19 cellular contexts compared by ENCODE assay signal in the genomic region with DNA sequence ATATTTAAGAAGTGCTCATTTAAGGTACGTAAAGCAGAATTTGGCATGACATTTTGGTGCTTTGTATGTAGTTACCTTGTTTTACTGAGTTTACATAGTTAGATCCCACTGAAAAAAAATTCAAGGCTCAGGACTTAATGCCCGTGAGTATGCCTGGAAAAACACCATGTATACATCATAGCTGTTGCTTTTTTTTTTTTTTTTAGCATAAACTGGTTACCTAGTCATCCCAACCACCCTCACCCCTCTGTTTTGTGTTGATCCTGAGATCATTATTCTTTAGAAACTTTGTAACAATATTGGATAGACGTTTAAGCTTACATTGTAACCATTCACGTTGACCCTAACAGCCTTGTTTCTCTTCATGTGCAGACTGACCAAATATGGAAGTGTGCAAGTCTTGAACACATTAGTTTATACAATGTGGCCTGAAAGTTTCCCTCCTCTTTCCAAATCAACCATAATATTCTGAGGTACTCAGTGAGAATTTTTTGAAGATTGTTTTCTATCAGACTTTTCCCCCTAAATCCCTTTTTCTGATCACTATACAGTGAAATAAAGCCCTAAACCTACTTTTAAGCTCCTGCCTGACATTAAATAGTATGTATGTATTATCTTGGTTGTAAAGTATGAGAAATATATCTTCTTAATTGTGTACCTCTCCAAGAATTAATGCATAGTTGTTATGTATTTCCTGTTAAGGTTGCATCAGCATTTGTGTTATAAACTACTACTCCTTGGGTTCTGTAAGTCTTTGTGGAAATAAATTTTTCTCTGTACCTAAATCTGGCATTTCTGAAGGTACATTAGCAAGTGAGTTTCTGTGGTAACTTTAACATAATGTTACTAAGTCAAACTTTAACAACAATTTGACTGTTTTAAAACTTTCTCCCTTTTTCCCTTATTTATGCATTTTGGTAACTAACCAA. TPM values are rescaled to one million over a fixed set of nuclear protein-coding genes. Genes with fewer than 3 reads are reported as not detected.
DNase-seq lines count a peak whose midpoint lies in the region; ATAC-seq and TF ChIP-seq lines count a peak whose summit lies in the region.
"Had no signal": no experiment of that assay in that cellular context is flagged by ENCODE, and none has a peak within 500 bp of the region (broad histone marks: within the 10 kb centered on the region; RNA-seq: fewer than 3 reads in every experiment).

No MANE protein-coding gene starts in this region.

- no peaks in the 10 kb centered on the region for H3K9me3 ChIP-seq in OCI-LY7 (ENCODE audit: low read length)
- H3K9me3 ChIP-seq: A549, colonic mucosa, heart right ventricle had no signal

- H3K4me1 ChIP-seq in OCI-LY7 (ENCODE audit: insufficient read depth, low read length, poor library complexity, severe bottlenecking) (peaks cover 23% of the 10 kb centered on the region), rectal smooth muscle tissue (ENCODE audit: control insufficient read depth, insufficient read depth, low read length) (peaks cover 28% of the 10 kb centered on the region)

- H4K20me1 ChIP-seq in OCI-LY7 (ENCODE audit: insufficient read depth, low read length): peaks cover 26% of the 10 kb centered on the region

- POLR2A ChIA-PET in OCI-LY7 (lab: Charles Lee): interaction anchor here (0.5 to 6.9 kb wide), 3 partner anchors 14 to 199 kb away, joined by 3 to 50 read pairs (median 4); a partner anchor contains a TSS

- TF ChIP-seq CTCF in OCI-LY7 (conservative IDR thresholded peaks at IDR 0.05; ENCODE audit: low read length): no peak
- no peak for TF ChIP-seq CTCF in endothelial cell (IDR thresholded peaks at IDR 0.05; ENCODE audit: unreplicated experiment)

- peaks cover 5% of the 10 kb centered on the region for H3K36me3 Mint-ChIP-seq in activated CD8-positive, alpha-beta memory T cell treated with anti-CD3 and anti-CD28 coated beads, Interleukin-2, amount 10 ng/mL, durations not matched to agents 7 days and 5 days
- no peaks in the 10 kb centered on the region for H3K36me3 Mint-ChIP-seq in endothelial cell (ENCODE audit: low read depth, unreplicated experiment)

- no peaks in the 10 kb centered on the region for H3K9me2 ChIP-seq in OCI-LY7 (ENCODE audit: insufficient read depth, low read length)

- DNase-seq in activated CD8-positive, alpha-beta memory T cell treated with anti-CD3 and anti-CD28 coated beads, Interleukin-2, amount 10 ng/mL, durations not matched to agents 7 days and 5 days: no peak
- no peak for DNase-seq in activated CD8-positive, alpha-beta memory T cell treated with anti-CD3 and anti-CD28 coated beads, Interleukin-2, amount 50 U/mL, for 4 hours
- DNase-seq in OCI-LY7 (ENCODE audit: low spot score) (no peak), endothelial cell (ENCODE audit: low spot score) (no peak), activated gamma-delta T cell treated with Interleukin-2 at 50 U/mL for 16 hours (no peak)
- DNase-seq: activated T-cell treated with anti-CD3 and anti-CD28 coated beads for 4 hours, amygdala, heart right ventricle, kidney glomerular epithelial cell, NCI-H1930, NCI-H510A treated with DMSO at 0.1 percent for 48 hours, PC-3, WERI-Rb-1 had no signal

- peak overlapping the region; percentile 34 for H3K27ac Mint-ChIP-seq in activated CD8-positive, alpha-beta memory T cell treated with anti-CD3 and anti-CD28 coated beads, Interleukin-2, amount 10 ng/mL, durations not matched to agents 7 days and 5 days
- peak overlapping the region; percentile 65 for H3K27ac Mint-ChIP-seq in endothelial cell (ENCODE audit: unreplicated experiment)

- no peak overlapping the region for H2AFZ ChIP-seq in OCI-LY7 (ENCODE audit: low read length)

- peaks cover 31% of the 10 kb centered on the region for H3K36me3 ChIP-seq in OCI-LY7 (ENCODE audit: insufficient read depth, low read length)
- H3K36me3 ChIP-seq in rectal smooth muscle tissue (ENCODE audit: control insufficient read depth, insufficient read depth, low read length): no peaks in the 10 kb centered on the region
- H3K36me3 ChIP-seq: colonic mucosa, WERI-Rb-1 had no signal

- H3K4me2 ChIP-seq in OCI-LY7 (ENCODE audit: low read length): 0 out of 2 replicates have a peak overlapping the region, but pooled peaks have one; percentile 12
- H3K4me2 ChIP-seq: A549 had no signal

- no peak overlapping the region for H3K9ac ChIP-seq in rectal smooth muscle tissue (ENCODE audit: low read length)

- intact Hi-C loops in OCI-LY7 (cut with micrococcal nuclease; ENCODE audit: unreplicated experiment): no loop called here

- H3K79me2 ChIP-seq in OCI-LY7 (ENCODE audit: insufficient read depth, low read depth, low read length): peaks cover 88% of the 10 kb centered on the region

- no TSS peak for BruUV-seq in OCI-LY7 (replicated peaks; lab: Mats Ljungman, UMichigan)

- no peaks in the 10 kb centered on the region for H3K27me3 ChIP-seq in rectal smooth muscle tissue (ENCODE audit: control insufficient read depth, insufficient read depth, low read length)
- H3K27me3 ChIP-seq: colonic mucosa, heart right ventricle had no signal

- no peak overlapping the region for H3K4me3 Mint-ChIP-seq in activated CD8-positive, alpha-beta memory T cell treated with anti-CD3 and anti-CD28 coated beads, Interleukin-2, amount 10 ng/mL, durations not matched to agents 7 days and 5 days
- H3K4me3 Mint-ChIP-seq in endothelial cell (ENCODE audit: unreplicated experiment): no peak overlapping the region

- H3K27ac ChIP-seq in OCI-LY7 (ENCODE audit: low read depth, low read length, poor library complexity, severe bottlenecking) (peak overlapping the region; percentile 6), rectal smooth muscle tissue (ENCODE audit: low read depth, low read length) (peak overlapping the region; percentile 86)
- H3K27ac ChIP-seq: A549, colonic mucosa, heart right ventricle, WERI-Rb-1 had no signal

- peaks cover 57% of the 10 kb centered on the region for H3K4me1 Mint-ChIP-seq in activated CD8-positive, alpha-beta memory T cell treated with anti-CD3 and anti-CD28 coated beads, Interleukin-2, amount 10 ng/mL, durations not matched to agents 7 days and 5 days
- peaks cover 36% of the 10 kb centered on the region for H3K4me1 Mint-ChIP-seq in endothelial cell (ENCODE audit: unreplicated experiment)

- CTCF ChIA-PET in activated CD8-positive, alpha-beta memory T cell treated with anti-CD3 and anti-CD28 coated beads, Interleukin-2, amount 10 ng/mL, durations not matched to agents 7 days and 5 days (lab: Charles Lee): no interaction called here
- CTCF ChIA-PET in OCI-LY7 (lab: Charles Lee; ENCODE audit: unreplicated experiment): no interaction called here

- H3K9me3 Mint-ChIP-seq in activated CD8-positive, alpha-beta memory T cell treated with anti-CD3 and anti-CD28 coated beads, Interleukin-2, amount 10 ng/mL, durations not matched to agents 7 days and 5 days (ENCODE audit: low read depth): no peaks in the 10 kb centered on the region
- H3K9me3 Mint-ChIP-seq in endothelial cell (ENCODE audit: unreplicated experiment): no peaks in the 10 kb centered on the region

- H3K4me3 ChIP-seq in OCI-LY7 (ENCODE audit: low read depth, low read length, poor library complexity, severe bottlenecking) (no peak overlapping the region), rectal smooth muscle tissue (ENCODE audit: low read length) (peak overlapping the region; percentile 7)
- H3K4me3 ChIP-seq: A549, colonic mucosa, heart right ventricle had no signal

- no peaks in the 10 kb centered on the region for H3K27me3 Mint-ChIP-seq in activated CD8-positive, alpha-beta memory T cell treated with anti-CD3 and anti-CD28 coated beads, Interleukin-2, amount 10 ng/mL, durations not matched to agents 7 days and 5 days
- peaks cover 8% of the 10 kb centered on the region for H3K27me3 Mint-ChIP-seq in endothelial cell (ENCODE audit: unreplicated experiment)

- no peak for ATAC-seq in activated CD8-positive, alpha-beta memory T cell treated with anti-CD3 and anti-CD28 coated beads, Interleukin-2, amount 10 ng/mL, durations not matched to agents 7 days and 5 days
- no peak for ATAC-seq in GM19328 (IDR thresholded peaks at IDR 0.05; ENCODE audit: unreplicated experiment)
- ATAC-seq in HG02588 (IDR thresholded peaks at IDR 0.05; ENCODE audit: unreplicated experiment): no peak
- ATAC-seq: A549, HCT116, heart right ventricle, PC-3 had no signal

RNA-seq across cellular contexts. Expression of a gene that starts 4.4 kb away (rescaled TPM):
- 10 to 100 TPM; 24.2 to 27.0 TPM for total RNA-seq in activated CD8-positive, alpha-beta memory T cell treated with anti-CD3 and anti-CD28 coated beads, Interleukin-2, amount 10 ng/mL, durations not matched to agents 7 days and 5 days
- 16.8 and 24.2 TPM in 2 replicates for total RNA-seq in OCI-LY7 (2014; rRNA removed; shearing (Covaris generic))
- total RNA-seq in OCI-LY7 (2022): 39.8 and 46.6 TPM in 2 replicates
- 58.2 TPM for total RNA-seq in endothelial cell (ENCODE audit: unreplicated experiment)

RNA-seq across cellular contexts. Expression of a gene that starts 13.9 kb away (rescaled TPM):
- total RNA-seq in activated CD8-positive, alpha-beta memory T cell treated with anti-CD3 and anti-CD28 coated beads, Interleukin-2, amount 10 ng/mL, durations not matched to agents 7 days and 5 days: 1 to 10 TPM; 7.7 to 9.0 TPM
- 7.6 and 10.8 TPM in 2 replicates for total RNA-seq in OCI-LY7 (2014; rRNA removed; shearing (Covaris generic))
- 14.2 and 15.6 TPM in 2 replicates for total RNA-seq in OCI-LY7 (2022)
- 9.8 TPM for total RNA-seq in endothelial cell (ENCODE audit: unreplicated experiment)

RNA-seq across cellular contexts. Expression of a gene that starts 32.1 kb away (rescaled TPM):
- total RNA-seq in activated CD8-positive, alpha-beta memory T cell treated with anti-CD3 and anti-CD28 coated beads, Interleukin-2, amount 10 ng/mL, durations not matched to agents 7 days and 5 days: 10 to 100 TPM in 1 of 2 experiments, 1 to 10 TPM in 1; 9.4 to 11.7 TPM
- 7.1 and 8.1 TPM in 2 replicates for total RNA-seq in OCI-LY7 (2014; rRNA removed; shearing (Covaris generic))
- total RNA-seq in OCI-LY7 (2022): 8.4 and 9.4 TPM in 2 replicates
- 7.4 TPM for total RNA-seq in endothelial cell (ENCODE audit: unreplicated experiment)

RNA-seq across cellular contexts. Expression of a gene that starts 40.1 kb away (rescaled TPM):
- 10 to 100 TPM; 49.7 to 53.7 TPM for total RNA-seq in activated CD8-positive, alpha-beta memory T cell treated with anti-CD3 and anti-CD28 coated beads, Interleukin-2, amount 10 ng/mL, durations not matched to agents 7 days and 5 days
- total RNA-seq in OCI-LY7 (2014; rRNA removed; shearing (Covaris generic)): 45.0 and 46.2 TPM in 2 replicates
- total RNA-seq in OCI-LY7 (2022): 73.7 and 78.7 TPM in 2 replicates
- 66.8 TPM for total RNA-seq in endothelial cell (ENCODE audit: unreplicated experiment)
